In genomic region chr21:29022141-29022540, GRCh38 we compare ENCODE assay signal across 15 cellular contexts. TPM values are rescaled to one million over a fixed set of nuclear protein-coding genes. Genes with fewer than 3 reads are reported as not detected.
DNase-seq lines count a peak whose midpoint lies in the region; ATAC-seq and TF ChIP-seq lines count a peak whose summit lies in the region.
"Had no signal": no experiment of that assay in that cellular context is flagged by ENCODE, and none has a peak within 500 bp of the region (broad histone marks: within the 10 kb centered on the region; RNA-seq: fewer than 3 reads in every experiment).

No MANE protein-coding gene starts in this region.

- no peaks in the 10 kb centered on the region for H3K27me3 Mint-ChIP-seq in CD4-positive, alpha-beta T cell

- CTCF ChIA-PET in CD4-positive, alpha-beta T cell (lab: Charles Lee), result interaction anchor here (1.6 kb wide), 1 partner anchor 28 kb away, joined by 4 read pairs; no protein-coding TSS in a partner anchor
- CTCF ChIA-PET in HCT116 (lab: Charles Lee), result no interaction called here

- H3K36me3 Mint-ChIP-seq in CD4-positive, alpha-beta T cell (ENCODE audit: low read depth), result peaks cover 31% of the 10 kb centered on the region

- no peak overlapping the region for H2AFZ ChIP-seq in HCT116 (ENCODE audit: low read depth, low read length, poor library complexity, severe bottlenecking)

- H3K4me1 ChIP-seq in HCT116 (ENCODE audit: control insufficient read depth in 1 of 2, insufficient read depth in 2 of 2, low read length in 2 of 2) (peaks cover 9 to 47% of the 10 kb centered on the region in 2 experiments; a peak in 3 of 4 replicates), right atrium auricular region (peaks cover 0 to 40% of the 10 kb centered on the region in 2 donors), stomach (peaks cover 29 to 56% (median 37%) of the 10 kb centered on the region in 4 donors)

- TF ChIP-seq EP300 in stomach (IDR thresholded peaks at IDR 0.05), result no peak

- POLR2A ChIA-PET in CD4-positive, alpha-beta T cell (lab: Charles Lee), result interaction anchor here (4.4 to 14.8 kb wide), 3 partner anchors 19 to 50 kb away, joined by 71 to 479 read pairs (median 132); partner anchors contain the start of genes CCT8 and LTN1
- POLR2A ChIA-PET in HCT116 (lab: Charles Lee), result interaction anchor here (1.4 to 4.1 kb wide), 2 partner anchors 16 to 19 kb away, joined by 3 to 39 read pairs; no protein-coding TSS in a partner anchor

- TF ChIP-seq POLR2A in HCT116 (IDR thresholded peaks at IDR 0.05; ENCODE audit: borderline replicate concordance, extremely low read depth, insufficient read depth, insufficient read length) (no peak), stomach (IDR thresholded peaks at IDR 0.05) (no peak)

- BruUV-seq in HCT116 (replicated peaks; lab: Mats Ljungman, UMichigan), result no TSS peak

- no peaks in the 10 kb centered on the region for H3K27me3 ChIP-seq in CD4-positive, alpha-beta T cell (ENCODE audit: control insufficient read depth, insufficient read depth, low read length)
- H3K27me3 ChIP-seq in HCT116 (ENCODE audit: insufficient read depth, low read length), result no peaks in the 10 kb centered on the region
- no peaks in the 10 kb centered on the region for H3K27me3 ChIP-seq in right atrium auricular region
- no peaks in the 10 kb centered on the region for H3K27me3 ChIP-seq in stomach
- H3K27me3 ChIP-seq: gastrocnemius medialis had no signal

- intact Hi-C loops in CD4-positive, alpha-beta T cell (cut with DNase I, micrococcal nuclease), result no loop called here
- intact Hi-C loops in HCT116 (cut with micrococcal nuclease), result no loop called here
- intact Hi-C loops in stomach (cut with DNase I; ENCODE audit: low total_unique reads), result no loop called here

- H3K4me3 ChIP-seq in HCT116 (replicated peaks in 1 of 2; ENCODE audit: low read depth in 1 of 2, low read length in 2 of 2), result no peak overlapping the region
- no peak overlapping the region for H3K4me3 ChIP-seq in epithelial cell of esophagus (ENCODE audit: low read length)
- H3K4me3 ChIP-seq in right atrium auricular region, result no peak overlapping the region
- no peak overlapping the region for H3K4me3 ChIP-seq in stomach
- H3K4me3 ChIP-seq: gastrocnemius medialis, thoracic aorta had no signal

- TF ChIP-seq CTCF in CD4-positive, alpha-beta T cell (IDR thresholded peaks at IDR 0.05), result no peak
- TF ChIP-seq CTCF in HCT116 (IDR thresholded peaks at IDR 0.05 in 2 of 3, conservative IDR thresholded peaks at IDR 0.05 in 1 of 3; ENCODE audit: borderline replicate concordance in 1 of 3, insufficient read depth in 1 of 3, low read depth in 2 of 3, low read length in 2 of 3) (no peak), epithelial cell of esophagus (IDR thresholded peaks at IDR 0.05; ENCODE audit: insufficient read depth, low read depth, low read length, missing control alignments) (no peak), right atrium auricular region (IDR thresholded peaks at IDR 0.05) (no peak), stomach (IDR thresholded peaks at IDR 0.05) (no peak)

- H3K9me3 ChIP-seq in CD4-positive, alpha-beta T cell (ENCODE audit: control insufficient read depth, low read length), result no peaks in the 10 kb centered on the region
- H3K9me3 ChIP-seq in HCT116 (ENCODE audit: control insufficient read depth in 1 of 2, insufficient read depth in 1 of 2, low read depth in 1 of 2, low read length in 2 of 2), result no peaks in the 10 kb centered on the region
- no peaks in the 10 kb centered on the region for H3K9me3 ChIP-seq in right atrium auricular region
- H3K9me3 ChIP-seq in stomach, result no peaks in the 10 kb centered on the region
- H3K9me3 ChIP-seq: gastrocnemius medialis, thoracic aorta had no signal

- peaks cover 51% of the 10 kb centered on the region for H3K79me2 ChIP-seq in HCT116 (ENCODE audit: insufficient read depth, low read length)

- no peak overlapping the region for H3K27ac ChIP-seq in CD4-positive, alpha-beta T cell (ENCODE audit: low read depth, low read length)
- no peak overlapping the region for H3K27ac ChIP-seq in HCT116 (ENCODE audit: low read depth, low read length)
- no peak overlapping the region for H3K27ac ChIP-seq in right atrium auricular region
- H3K27ac ChIP-seq in stomach, result no peak overlapping the region
- H3K27ac ChIP-seq: gastrocnemius medialis, KMS-11, thoracic aorta had no signal

- no peaks in the 10 kb centered on the region; a peak in 1 of 4 replicates for H3K36me3 ChIP-seq in HCT116 (ENCODE audit: control insufficient read depth in 1 of 2, insufficient read depth in 2 of 2, low read length in 2 of 2)
- H3K36me3 ChIP-seq in right atrium auricular region, result no peaks in the 10 kb centered on the region
- H3K36me3 ChIP-seq in stomach, result no peaks in the 10 kb centered on the region
- H3K36me3 ChIP-seq: gastrocnemius medialis, thoracic aorta had no signal

- RAD21 ChIA-PET in HCT116 (lab: Charles Lee; ENCODE audit: low non-redundant PET in 1 of 2, low total read pairs in 2 of 2, uncharacterized antibody in 2 of 2, unreplicated experiment in 2 of 2), result no interaction called here

- peak overlapping the region; percentile 99 for H3K27ac Mint-ChIP-seq in CD4-positive, alpha-beta T cell

- H4K20me1 ChIP-seq in HCT116 (ENCODE audit: insufficient read depth), result no peaks in the 10 kb centered on the region

- peak in 1 of 10 experiments; percentile 4 for DNase-seq in CD4-positive, alpha-beta T cell
- no peak for DNase-seq in HCT116 (ENCODE audit: low read depth, low spot score)
- DNase-seq in UCSD-AML1 (lab: John Stamatoyannopoulos, UW; ENCODE audit: unreplicated experiment), result peak; percentile 14
- peak; percentile 45 for DNase-seq in epithelial cell of esophagus (ENCODE audit: low read depth)
- no peak for DNase-seq in NCI-H1436 (lab: John Stamatoyannopoulos, UW)
- no peak for DNase-seq in right atrium auricular region (ENCODE audit: low spot score)
- no peak for DNase-seq in stomach
- DNase-seq: amygdala, DMS153, gastrocnemius medialis, NCI-H1694, NCI-H510A had no signal

- H3K4me1 Mint-ChIP-seq in CD4-positive, alpha-beta T cell (ENCODE audit: low read depth), result peaks cover 65% of the 10 kb centered on the region

- no peaks in the 10 kb centered on the region for H3K9me2 ChIP-seq in HCT116 (ENCODE audit: insufficient read depth)

- no peak for ATAC-seq in CD4-positive, alpha-beta T cell (ENCODE audit: poor library complexity)
- no peak for ATAC-seq in HCT116
- ATAC-seq in GM19455 (IDR thresholded peaks at IDR 0.05; ENCODE audit: unreplicated experiment), result no peak
- ATAC-seq: gastrocnemius medialis had no signal

- TF ChIP-seq RAD21 in HCT116 (IDR thresholded peaks at IDR 0.05; ENCODE audit: low read depth), result no peak

- no peaks in the 10 kb centered on the region for H3K9me3 Mint-ChIP-seq in CD4-positive, alpha-beta T cell

- WGBS in stomach, 5 donors, result 64 to 77% (median 70%) methylated on average over 4 of the region's 4 CpGs

- H3K9ac ChIP-seq in HCT116 (ENCODE audit: low read length), result no peak overlapping the region
- H3K9ac ChIP-seq: KMS-11 had no signal

- peak overlapping the region; percentile 5; the same call in 1 of the 2 replicates for H3K4me2 ChIP-seq in HCT116 (ENCODE audit: low read length)
- H3K4me2 ChIP-seq: KMS-11 had no signal

- peak overlapping the region; percentile 61 for H3K4me3 Mint-ChIP-seq in CD4-positive, alpha-beta T cell

TF ChIP-seq in HCT116, 20 proteins besides CTCF, POLR2A, EP300 and RAD21 (continues in another document):
- no peak for TF ChIP-seq EZH2 (IDR thresholded peaks at IDR 0.05)
- no peak for TF ChIP-seq MAX (IDR thresholded peaks at IDR 0.05)
- no peak for TF ChIP-seq ZBTB33 (IDR thresholded peaks at IDR 0.05; ENCODE audit: extremely low read depth, insufficient replicate concordance, low read length)
- no peak for TF ChIP-seq TCF7L2 (IDR thresholded peaks at IDR 0.05; ENCODE audit: borderline replicate concordance, extremely low read depth, insufficient read depth, insufficient read length)
- TF ChIP-seq FOSL1 (IDR thresholded peaks at IDR 0.05; ENCODE audit: low read depth), result no peak
- TF ChIP-seq CBX3 (IDR thresholded peaks at IDR 0.05; ENCODE audit: low read depth), result no peak

RNA-seq across cellular contexts. Expression of gene USP16, which starts 2.3 kb away (rescaled TPM):
- 10 to 100 TPM; 79.7 to 81.7 TPM for total RNA-seq in CD4-positive, alpha-beta T cell
- 35.9 TPM for total RNA-seq in HCT116 (2021; ENCODE audit: unreplicated experiment)
- polyA plus RNA-seq in HCT116 (2012), result 12.6 and 19.0 TPM in 2 replicates
- total RNA-seq in right atrium auricular region, result 10 to 100 TPM; 23.2 to 28.1 TPM
- 10 to 100 TPM in 4 of 5 donors, 1 to 10 TPM in 1; 9.3 to 54.5 (median 37.7) TPM for total RNA-seq in stomach
- 10 to 100 TPM; 17.9 to 35.6 (median 22.7) TPM for polyA plus RNA-seq in stomach

RNA-seq across cellular contexts. Expression of gene RWDD2B, which starts 3.0 kb away (rescaled TPM):
- 1 to 10 TPM; 1.4 TPM for total RNA-seq in CD4-positive, alpha-beta T cell
- total RNA-seq in HCT116 (2021; ENCODE audit: unreplicated experiment) (24.5 TPM), right atrium auricular region (10 to 100 TPM in 1 of 2 donors, 1 to 10 TPM in 1; 7.2 to 14.9 TPM), stomach (10 to 100 TPM in 1 of 5 donors, 1 to 10 TPM in 3, not detected in 1; 4.7 to 21.0 (median 7.0) TPM)
- 14.8 and 15.8 TPM in 2 replicates for polyA plus RNA-seq in HCT116 (2012)
- polyA plus RNA-seq in stomach, result 10 to 100 TPM; 12.4 to 20.3 (median 13.9) TPM

RNA-seq across cellular contexts. Expression of gene LTN1, which starts 29.5 kb away (rescaled TPM):
- 10 to 100 TPM; 23.6 to 24.3 TPM for total RNA-seq in CD4-positive, alpha-beta T cell
- total RNA-seq in HCT116 (2021; ENCODE audit: unreplicated experiment) (8.7 TPM), right atrium auricular region (10 to 100 TPM; 12.3 to 18.2 TPM), stomach (10 to 100 TPM in 4 of 5 donors, 1 to 10 TPM in 1; 3.5 to 63.3 (median 20.3) TPM)
- 1.1 and 1.4 TPM in 2 replicates for polyA plus RNA-seq in HCT116 (2012)
- 1 to 10 TPM; 3.1 to 5.1 (median 3.2) TPM for polyA plus RNA-seq in stomach

RNA-seq across cellular contexts. Expression of gene CCT8, which starts 51.3 kb away (rescaled TPM):
- total RNA-seq in CD4-positive, alpha-beta T cell, result 100 to 1,000 TPM; 121 to 126 TPM
- total RNA-seq in HCT116 (2021; ENCODE audit: unreplicated experiment) (355 TPM), right atrium auricular region (10 to 100 TPM; 89.5 to 91.8 TPM), stomach (100 to 1,000 TPM in 2 of 5 donors, 10 to 100 TPM in 3; 40.8 to 153 (median 94.9) TPM)
- polyA plus RNA-seq in HCT116 (2012), result 180 and 258 TPM in 2 replicates
- 100 to 1,000 TPM in 2 of 3 donors, 10 to 100 TPM in 1; 93.0 to 128 (median 123) TPM for polyA plus RNA-seq in stomach

Comparison
In these comparisons a context has a peak if more than half of its experiments do, and no peak if none do; other contexts are left out.
1. DNase-seq: peak in UCSD-AML1 (single experiment) and epithelial cell of esophagus (single experiment); none in HCT116 (single experiment), NCI-H1436 (single experiment), right atrium auricular region (single experiment) and stomach (single experiment).